8 cellular contexts compared by ENCODE assay signal in the genomic region with DNA sequence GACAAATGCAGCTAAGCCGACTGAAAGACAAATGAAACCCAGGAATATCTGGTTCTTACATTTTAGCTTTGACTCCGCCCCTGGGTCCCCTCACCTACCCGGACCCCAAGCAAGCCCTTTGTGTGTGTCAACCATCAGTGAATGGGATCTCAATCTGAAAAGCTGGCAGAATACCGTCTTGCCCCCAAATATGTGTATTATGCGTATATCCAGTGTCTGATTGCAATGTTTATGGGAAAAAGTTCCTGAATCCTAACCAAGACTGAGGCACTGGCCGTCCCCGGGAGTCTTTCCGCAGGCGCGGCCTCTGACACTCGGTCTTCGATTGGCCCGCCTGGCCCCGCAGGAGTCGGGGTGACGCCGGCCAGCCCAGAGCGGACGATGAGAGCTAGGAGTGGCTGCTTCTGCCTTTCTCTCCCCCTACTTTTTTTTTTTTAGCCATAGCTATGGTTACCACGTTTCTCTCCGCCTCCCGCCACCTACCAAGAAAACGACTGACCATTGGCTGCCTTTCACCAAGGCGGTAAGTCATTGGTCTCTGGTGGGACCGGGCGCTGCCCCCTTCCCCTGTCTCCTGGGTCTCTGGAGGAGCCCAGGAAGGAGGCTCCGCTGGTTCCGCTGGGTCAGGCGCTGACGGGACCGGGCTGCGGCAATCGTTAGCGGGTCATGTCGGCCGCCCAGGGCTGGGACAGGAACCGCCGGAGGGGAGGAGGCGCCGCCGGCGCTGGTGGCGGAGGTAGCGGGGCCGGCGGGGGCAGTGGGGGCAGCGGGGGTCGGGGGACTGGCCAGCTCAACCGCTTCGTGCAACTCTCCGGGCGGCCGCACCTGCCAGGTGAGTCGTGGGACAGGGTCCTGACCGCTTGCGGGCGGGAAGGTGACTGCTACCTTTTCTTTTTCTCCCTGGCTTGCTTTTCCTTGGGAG. TPM values are rescaled to one million over a fixed set of nuclear protein-coding genes. Genes with fewer than 3 reads are reported as not detected.
DNase-seq lines count a peak whose midpoint lies in the region; ATAC-seq, FAIRE-seq and TF ChIP-seq lines count a peak whose summit lies in the region.

A gene with protein sequence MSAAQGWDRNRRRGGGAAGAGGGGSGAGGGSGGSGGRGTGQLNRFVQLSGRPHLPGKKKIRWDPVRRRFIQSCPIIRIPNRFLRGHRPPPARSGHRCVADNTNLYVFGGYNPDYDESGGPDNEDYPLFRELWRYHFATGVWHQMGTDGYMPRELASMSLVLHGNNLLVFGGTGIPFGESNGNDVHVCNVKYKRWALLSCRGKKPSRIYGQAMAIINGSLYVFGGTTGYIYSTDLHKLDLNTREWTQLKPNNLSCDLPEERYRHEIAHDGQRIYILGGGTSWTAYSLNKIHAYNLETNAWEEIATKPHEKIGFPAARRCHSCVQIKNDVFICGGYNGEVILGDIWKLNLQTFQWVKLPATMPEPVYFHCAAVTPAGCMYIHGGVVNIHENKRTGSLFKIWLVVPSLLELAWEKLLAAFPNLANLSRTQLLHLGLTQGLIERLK (plus strand): TSS at position 557 of the 922 bp plus-strand sequence. CDS start 110 bp downstream, at position 667.

- H3K27ac Mint-ChIP-seq in type B pancreatic cell = peak within 1 kb of the TSS; percentile 94

- ATAC-seq in HG02852 (IDR thresholded peaks at IDR 0.05; ENCODE audit: unreplicated experiment) = peak; percentile 98

- DNase-seq in GM12892 (ENCODE audit: insufficient read length) = peak; percentile 94
- DNase-seq in NCI-H146 (lab: John Stamatoyannopoulos, UW) = peak; percentile 99
- DNase-seq in T-helper 1 cell = peak; percentile 84 to 98 (median 92)
- peak; percentile 97 to 100 (median 98) for DNase-seq in adrenal gland
- peak; percentile 98 for DNase-seq in cardiac septum (ENCODE audit: low spot score)
- DNase-seq in pons (ENCODE audit: low spot score) = peak; percentile 98
- peak; percentile 95 for DNase-seq in type B pancreatic cell (ENCODE audit: extremely low spot score, unreplicated experiment)

- FAIRE-seq in GM12892 (lab: Jason Lieb, UNC) = peak; percentile 93

- peaks cover 9% of the 10 kb centered on the region for H3K36me3 Mint-ChIP-seq in type B pancreatic cell

- 0 to 1% (median 0%) methylated on average over 22 to 57 of the region's 57 CpGs for WGBS in adrenal gland, 4 donors

- H3K9me3 ChIP-seq in adrenal gland (replicated peaks in 1 of 3) = no peaks in the 10 kb centered on the region

- intact Hi-C loops in adrenal gland (cut with DNase I) (loop anchor here in 1 of 2 donors (10.0 kb wide), 1 partner anchor 425 kb away; a partner anchor contains a TSS), cardiac septum (cut with DNase I) (loop anchor here (5.0 kb wide), 1 partner anchor 762 kb away; no protein-coding TSS in a partner anchor)

- H3K27me3 ChIP-seq in adrenal gland = no peaks in the 10 kb centered on the region

- peaks cover 28 to 48% of the 10 kb centered on the region in 2 donors for H3K4me1 ChIP-seq in adrenal gland (replicated peaks in 1 of 2)

- H3K36me3 ChIP-seq in adrenal gland (replicated peaks in 1 of 2) = no peaks in the 10 kb centered on the region

- no peaks in the 10 kb centered on the region for H3K9me3 Mint-ChIP-seq in type B pancreatic cell

- peaks cover 37% of the 10 kb centered on the region for H3K4me1 Mint-ChIP-seq in type B pancreatic cell (ENCODE audit: unreplicated experiment)

- H3K4me3 ChIP-seq in adrenal gland = peak within 1 kb of the TSS; percentile 7 to 95 (median 80)

- no peak for TF ChIP-seq CTCF in adrenal gland (IDR thresholded peaks at IDR 0.05)
- TF ChIP-seq CTCF in type B pancreatic cell (conservative IDR thresholded peaks at IDR 0.05) = no peak

- H3K4me3 Mint-ChIP-seq in type B pancreatic cell = peak within 1 kb of the TSS; percentile 95

- H3K27me3 Mint-ChIP-seq in type B pancreatic cell = no peaks in the 10 kb centered on the region

- H3K27ac ChIP-seq in adrenal gland = peak within 1 kb of the TSS; percentile 78 to 93 (median 85)

- TF ChIP-seq POLR2A in GM12892 (IDR thresholded peaks at IDR 0.05; ENCODE audit: low read depth, low read length) (peak; percentile 58), adrenal gland (IDR thresholded peaks at IDR 0.05) (peak; percentile 35 to 69)

RNA-seq across cellular contexts. Expression of the gene that starts here (rescaled TPM):
- 13.1 TPM for polyA plus RNA-seq in GM12892 (2012; ENCODE audit: missing spikeins)
- total RNA-seq in adrenal gland (10 to 100 TPM; 23.9 to 57.2 (median 38.8) TPM), cardiac septum (22.5 TPM), type B pancreatic cell (ENCODE audit: low replicate concordance) (34.6 and 43.6 TPM in 2 replicates)
- polyA plus RNA-seq in adrenal gland = 10 to 100 TPM; 13.4 to 35.6 (median 14.5) TPM

Comparison
In these comparisons a context has a peak if more than half of its experiments do, and no peak if none do; other contexts are left out.
1. Peak in every context shown above with its lines: DNase-seq, ATAC-seq, H3K4me3 ChIP-seq and H3K27ac ChIP-seq.